27 cellular contexts compared by ENCODE assay signal in the genomic region with DNA sequence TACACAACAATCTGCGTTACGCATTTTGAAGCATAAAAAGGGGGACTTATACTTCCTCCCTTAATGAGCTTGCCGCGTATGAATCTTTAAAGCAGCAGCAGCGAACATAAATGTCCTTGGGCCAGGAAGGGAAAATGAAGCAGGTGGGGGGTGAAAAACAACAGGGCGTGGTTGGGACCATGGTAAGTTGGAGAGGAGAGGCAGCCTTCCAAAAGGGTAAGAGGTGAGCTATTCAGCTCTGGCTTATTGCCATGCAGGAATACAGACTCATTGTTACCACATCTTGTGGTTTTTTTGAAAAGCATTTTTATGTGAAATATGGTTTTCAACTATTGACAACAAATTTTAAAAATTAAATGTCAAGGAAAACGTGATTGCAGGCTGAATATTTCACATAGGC.
DNase-seq lines count a peak whose midpoint lies in the region; ATAC-seq and TF ChIP-seq lines count a peak whose summit lies in the region.
"Had no signal": no experiment of that assay in that cellular context is flagged by ENCODE, and none has a peak within 500 bp of the region (broad histone marks: within the 10 kb centered on the region; RNA-seq: fewer than 3 reads in every experiment).

No MANE protein-coding gene starts in this region.

- TF ChIP-seq CTCF in AG10803 (conservative IDR thresholded peaks at IDR 0.05; ENCODE audit: low read length): no peak
- TF ChIP-seq CTCF in mammary epithelial cell (conservative IDR thresholded peaks at IDR 0.05 in 1 of 2, IDR thresholded peaks at IDR 0.05 in 1 of 2; ENCODE audit: extremely low read depth in 1 of 2, insufficient read depth in 1 of 2, low read depth in 1 of 2, low read length in 2 of 2): no peak
- no peak for TF ChIP-seq CTCF in uterus (IDR thresholded peaks at IDR 0.05)

- H3K27ac ChIP-seq in mammary epithelial cell (ENCODE audit: insufficient read depth, low read depth, low read length): no peak overlapping the region
- no peak overlapping the region for H3K27ac ChIP-seq in uterus
- H3K27ac ChIP-seq: A549, heart left ventricle, sigmoid colon, suprapubic skin, WERI-Rb-1 had no signal

- intact Hi-C loops in mammary epithelial cell (cut with micrococcal nuclease): no loop called here
- intact Hi-C loops in Right ventricle myocardium inferior (cut with DNase I): no loop called here
- intact Hi-C loops in uterus (cut with DNase I; ENCODE audit: low total_unique reads): no loop called here

- no peak for ATAC-seq in HG02588 (IDR thresholded peaks at IDR 0.05; ENCODE audit: unreplicated experiment)
- no peak for ATAC-seq in Right ventricle myocardium inferior
- ATAC-seq: A549; heart left ventricle; left cardiac atrium; stimulated activated naive B cell treated with anti-CD40 and anti-IgM and Interleukin-4, amounts not matched to agents 10 μg/mL and 1 μg/mL and 100 μg/mL, for 72 hours had no signal

- 19% methylated on average over 7 of the region's 7 CpGs for WGBS in mammary epithelial cell (ENCODE audit: low coverage, missing lambda C conversion rate)

- H3K4me3 ChIP-seq in AG10803 (ENCODE audit: low read length) (no peak overlapping the region), mammary epithelial cell (replicated peaks in 1 of 3; ENCODE audit: insufficient read depth in 1 of 3, low read depth in 2 of 3, low read length in 3 of 3) (peak overlapping the region in 1 of 3 experiments; percentile 8), uterus (no peak overlapping the region)
- H3K4me3 ChIP-seq: A549, heart left ventricle, MG63, sigmoid colon, suprapubic skin had no signal

- H3K9me3 ChIP-seq in mammary epithelial cell (replicated peaks; ENCODE audit: insufficient read depth, low read length) (no peaks in the 10 kb centered on the region), uterus (no peaks in the 10 kb centered on the region)
- H3K9me3 ChIP-seq: A549, MG63, sigmoid colon, suprapubic skin had no signal

- H3K27me3 ChIP-seq in mammary epithelial cell (ENCODE audit: insufficient read depth, low read length) (no peaks in the 10 kb centered on the region), uterus (no peaks in the 10 kb centered on the region)
- H3K27me3 ChIP-seq: heart left ventricle, MG63, sigmoid colon, suprapubic skin had no signal

- dilution Hi-C loops in mammary epithelial cell (cut with HindIII; ENCODE audit: low sequenced_read_pairs): no loop called here

- DNase-seq in AG10803 (ENCODE audit: low read depth) (peak; percentile 55), M059J (ENCODE audit: low read depth) (peak; percentile 15), mammary epithelial cell (peak; percentile 1), iris pigment epithelial cell (ENCODE audit: low read depth) (peak; percentile 41), NCI-H2227 (lab: John Stamatoyannopoulos, UW; ENCODE audit: unreplicated experiment) (no peak), Right ventricle myocardium inferior (ENCODE audit: missing footprints) (no peak), uterus (no peak)
- DNase-seq: activated CD4-positive, alpha-beta T cell treated with anti-CD3 and anti-CD28 coated beads for 48 hours; activated CD8-positive, alpha-beta memory T cell treated with anti-CD3 and anti-CD28 coated beads for 24 hours; activated effector memory CD4-positive, alpha-beta T cell treated with anti-CD3 and anti-CD28 coated beads, Interleukin-2, amount 50 U/mL, for 16 hours; activated naive CD8-positive, alpha-beta T cell treated with anti-CD3 and anti-CD28 coated beads, Interleukin-2, amount 10 ng/mL, durations not matched to agents 7 days and 5 days; CD4-positive, alpha-beta memory T cell; heart left ventricle; left cardiac atrium; MG63; NCI-H1417 treated with DMSO at 0.1 percent for 48 hours; NCI-H2081 treated with DMSO at 0.1 percent for 48 hours; NCI-H510A; SHP77 treated with DMSO at 0.1 percent for 48 hours; sigmoid colon; stimulated activated naive B cell treated with anti-CD40 and anti-IgM and Interleukin-4, amounts not matched to agents 10 μg/mL and 1 μg/mL and 100 μg/mL, for 72 hours; SW 1271; T-helper 9 cell; WERI-Rb-1 had no signal

- H2AFZ ChIP-seq in mammary epithelial cell (ENCODE audit: low read depth, low read length): no peak overlapping the region

- peaks cover 9% of the 10 kb centered on the region for H3K4me1 ChIP-seq in mammary epithelial cell (ENCODE audit: insufficient read depth, low read length)
- H3K4me1 ChIP-seq in uterus: no peaks in the 10 kb centered on the region
- H3K4me1 ChIP-seq: A549, heart left ventricle, sigmoid colon, suprapubic skin had no signal

- no peaks in the 10 kb centered on the region for H4K20me1 ChIP-seq in mammary epithelial cell (ENCODE audit: insufficient read depth, low read length)

- in situ Hi-C loops in mammary epithelial cell (cut with MboI; ENCODE audit: low sequenced_read_pairs in 2 of 2): no loop called here

- H3K79me2 ChIP-seq in mammary epithelial cell (ENCODE audit: insufficient read depth, low read length): no peaks in the 10 kb centered on the region

- H3K9ac ChIP-seq in mammary epithelial cell (ENCODE audit: insufficient read depth, low read length): no peak overlapping the region

- CTCF ChIA-PET in mammary epithelial cell (lab: Charles Lee; ENCODE audit: low non-redundant PET): no interaction called here

- H3K4me2 ChIP-seq in mammary epithelial cell (ENCODE audit: insufficient read depth, low read depth, low read length): peak overlapping the region; percentile 38
- H3K4me2 ChIP-seq: A549 had no signal

- no TSS peak for BruUV-seq in mammary epithelial cell (replicated peaks; lab: Mats Ljungman, UMichigan)

- H3K36me3 ChIP-seq in mammary epithelial cell (ENCODE audit: insufficient read depth, low read length): no peaks in the 10 kb centered on the region
- H3K36me3 ChIP-seq in uterus: no peaks in the 10 kb centered on the region
- H3K36me3 ChIP-seq: heart left ventricle, MG63, sigmoid colon, suprapubic skin, WERI-Rb-1 had no signal

- TF ChIP-seq POLR2A in uterus (IDR thresholded peaks at IDR 0.05): no peak

Comparison
In these comparisons a context has a peak if more than half of its experiments do, and no peak if none do; other contexts are left out.
1. DNase-seq: peak in AG10803 (single experiment), M059J (single experiment), mammary epithelial cell (single experiment) and iris pigment epithelial cell (single experiment); none in NCI-H2227 (single experiment), Right ventricle myocardium inferior (single experiment) and uterus (0 of 2).